Comparison of ENCODE assay signal across 11 cellular contexts in genomic region chrX:1464282-1465131, GRCh38. TPM values are rescaled to one million over a fixed set of nuclear protein-coding genes. Genes with fewer than 3 reads are reported as not detected.
A peak's percentile ranks its signal among the peaks of the same experiment; 100 is the strongest.
DNase-seq lines count a peak whose midpoint lies in the region; ATAC-seq, FAIRE-seq and TF ChIP-seq lines count a peak whose summit lies in the region.
"Had no signal": no experiment of that assay in that cellular context is flagged by ENCODE, and none has a peak within 500 bp of the region (broad histone marks: within the 10 kb centered on the region; RNA-seq: fewer than 3 reads in every experiment).

No MANE protein-coding gene starts in this region.

- H3K27ac Mint-ChIP-seq in activated CD8-positive, alpha-beta T cell treated with anti-CD3 and anti-CD28 coated beads, Interleukin-2, amount 10 ng/mL, durations not matched to agents 7 days and 5 days = peak overlapping the region; percentile 88

- POLR2A ChIA-PET in activated CD8-positive, alpha-beta T cell treated with anti-CD3 and anti-CD28 coated beads, Interleukin-2, amount 10 ng/mL, durations not matched to agents 7 days and 5 days (lab: Charles Lee) = no interaction called here

- no peaks in the 10 kb centered on the region for H3K9me3 Mint-ChIP-seq in activated CD8-positive, alpha-beta T cell treated with anti-CD3 and anti-CD28 coated beads, Interleukin-2, amount 10 ng/mL, durations not matched to agents 7 days and 5 days (ENCODE audit: insufficient read depth)

- H3K27ac ChIP-seq in heart left ventricle = peak overlapping the region in 6 of 12 donors; percentile 68 to 94 (median 78)
- H3K27ac ChIP-seq in esophagus muscularis mucosa (replicated peaks in 1 of 4) = no peak overlapping the region
- H3K27ac ChIP-seq in testis = no peak overlapping the region
- H3K27ac ChIP-seq in thyroid gland = no peak overlapping the region
- H3K27ac ChIP-seq: transverse colon had no signal

- peaks cover 69% of the 10 kb centered on the region for H3K4me1 Mint-ChIP-seq in activated CD8-positive, alpha-beta T cell treated with anti-CD3 and anti-CD28 coated beads, Interleukin-2, amount 10 ng/mL, durations not matched to agents 7 days and 5 days (ENCODE audit: low read depth)

- H3K4me3 ChIP-seq in heart left ventricle = no peak overlapping the region
- no peak overlapping the region for H3K4me3 ChIP-seq in esophagus muscularis mucosa
- H3K4me3 ChIP-seq in testis = no peak overlapping the region
- no peak overlapping the region for H3K4me3 ChIP-seq in thyroid gland (replicated peaks in 1 of 3)
- H3K4me3 ChIP-seq: transverse colon had no signal

- DNase-seq in heart left ventricle (peak in 3 of 5 donors; percentile 5 to 20 (median 17)), Right ventricle myocardium inferior (ENCODE audit: missing footprints) (no peak), esophagus muscularis mucosa (ENCODE audit: extremely low spot score) (peak; percentile 81), testis (peak; percentile 11), urothelium cell line (ENCODE audit: low spot score) (no peak), thyroid gland (no peak)
- peak; percentile 56 for DNase-seq in activated CD8-positive, alpha-beta T cell treated with anti-CD3 and anti-CD28 coated beads, Interleukin-2, amount 10 ng/mL, durations not matched to agents 7 days and 5 days
- DNase-seq: NCI-H526 treated with DMSO at 0.1 percent for 48 hours, transverse colon had no signal

- CTCF ChIA-PET in activated CD8-positive, alpha-beta T cell treated with anti-CD3 and anti-CD28 coated beads, Interleukin-2, amount 10 ng/mL, durations not matched to agents 7 days and 5 days (lab: Charles Lee) = no interaction called here

- 77 to 85% (median 81%) methylated on average over 21 to 24 of the region's 24 CpGs for WGBS in heart left ventricle, 4 donors
- WGBS in esophagus muscularis mucosa = 73% methylated on average over 18 of the region's 24 CpGs
- WGBS in testis, 2 donors = 50 to 72% methylated on average over 21 to 24 of the region's 24 CpGs
- WGBS in thyroid gland, 2 donors = 78 to 79% methylated on average over 22 to 24 of the region's 24 CpGs

- peak overlapping the region; percentile 62 for H3K4me3 Mint-ChIP-seq in activated CD8-positive, alpha-beta T cell treated with anti-CD3 and anti-CD28 coated beads, Interleukin-2, amount 10 ng/mL, durations not matched to agents 7 days and 5 days

- no peaks in the 10 kb centered on the region for H3K27me3 Mint-ChIP-seq in activated CD8-positive, alpha-beta T cell treated with anti-CD3 and anti-CD28 coated beads, Interleukin-2, amount 10 ng/mL, durations not matched to agents 7 days and 5 days (ENCODE audit: low read depth)

- no peak for TF ChIP-seq EP300 in esophagus muscularis mucosa (IDR thresholded peaks at IDR 0.05)

- peaks cover 53% of the 10 kb centered on the region for H3K36me3 Mint-ChIP-seq in activated CD8-positive, alpha-beta T cell treated with anti-CD3 and anti-CD28 coated beads, Interleukin-2, amount 10 ng/mL, durations not matched to agents 7 days and 5 days (ENCODE audit: low read depth)

- intact Hi-C loops in heart left ventricle (cut with DNase I) = loop anchor here in 2 of 10 donors (5.0 to 10.0 kb wide), 2 partner anchors 110 to 113 kb away; no protein-coding TSS in a partner anchor
- intact Hi-C loops in Right ventricle myocardium inferior (cut with DNase I) = no loop called here
- intact Hi-C loops in esophagus muscularis mucosa (cut with DNase I) = no loop called here
- intact Hi-C loops in testis (cut with DNase I; ENCODE audit: low total_unique reads) = no loop called here
- intact Hi-C loops in thyroid gland (cut with DNase I) = no loop called here

- TF ChIP-seq CTCF in heart left ventricle (IDR thresholded peaks at IDR 0.05) (no peak), esophagus muscularis mucosa (IDR thresholded peaks at IDR 0.05) (no peak), testis (IDR thresholded peaks at IDR 0.05) (no peak), thyroid gland (IDR thresholded peaks at IDR 0.05) (no peak)

- H3K27me3 ChIP-seq in heart left ventricle = peaks cover 0 to 15% (median 4%) of the 10 kb centered on the region in 9 donors
- peaks cover 0 to 62% (median 2%) of the 10 kb centered on the region in 4 donors for H3K27me3 ChIP-seq in esophagus muscularis mucosa
- no peaks in the 10 kb centered on the region for H3K27me3 ChIP-seq in testis
- peaks cover 4% of the 10 kb centered on the region for H3K27me3 ChIP-seq in thyroid gland

- H3K36me3 ChIP-seq in heart left ventricle (peaks cover 0 to 4% (median 0%) of the 10 kb centered on the region in 9 donors), esophagus muscularis mucosa (no peaks in the 10 kb centered on the region), testis (ENCODE audit: low read depth, missing control alignments) (no peaks in the 10 kb centered on the region), thyroid gland (no peaks in the 10 kb centered on the region)
- H3K36me3 ChIP-seq: transverse colon had no signal

- peaks cover 0 to 60% (median under 1%) of the 10 kb centered on the region in 12 donors for H3K4me1 ChIP-seq in heart left ventricle
- no peaks in the 10 kb centered on the region for H3K4me1 ChIP-seq in esophagus muscularis mucosa
- H3K4me1 ChIP-seq in testis = no peaks in the 10 kb centered on the region
- H3K4me1 ChIP-seq in thyroid gland = no peaks in the 10 kb centered on the region
- H3K4me1 ChIP-seq: transverse colon had no signal

- TF ChIP-seq POLR2A in heart left ventricle (IDR thresholded peaks at IDR 0.05) (no peak), esophagus muscularis mucosa (IDR thresholded peaks at IDR 0.05; ENCODE audit: low read depth) (no peak), testis (IDR thresholded peaks at IDR 0.05) (no peak), thyroid gland (IDR thresholded peaks at IDR 0.05) (no peak)

- FAIRE-seq in urothelium cell line (lab: Jason Lieb, UNC) = no peak

- ATAC-seq in heart left ventricle (no peak), Right ventricle myocardium inferior (no peak), GM21367 (IDR thresholded peaks at IDR 0.05; ENCODE audit: unreplicated experiment) (no peak)
- no peak for ATAC-seq in activated CD8-positive, alpha-beta T cell treated with anti-CD3 and anti-CD28 coated beads, Interleukin-2, amount 10 ng/mL, durations not matched to agents 7 days and 5 days
- ATAC-seq: SK-N-SH treated with all-trans-retinoic acid at 6 μM for 48 hours had no signal

- H3K9me3 ChIP-seq in heart left ventricle = no peaks in the 10 kb centered on the region
- no peaks in the 10 kb centered on the region for H3K9me3 ChIP-seq in esophagus muscularis mucosa
- H3K9me3 ChIP-seq in testis = no peaks in the 10 kb centered on the region
- H3K9me3 ChIP-seq in thyroid gland = no peaks in the 10 kb centered on the region
- H3K9me3 ChIP-seq: transverse colon had no signal

RNA-seq across cellular contexts. Expression of gene ASMTL, which starts 11.8 kb away (rescaled TPM):
- total RNA-seq in heart left ventricle (10 to 100 TPM; 25.3 to 44.6 (median 29.1) TPM), Right ventricle myocardium inferior (33.1 TPM), esophagus muscularis mucosa (10 to 100 TPM; 28.7 to 52.2 (median 32.8) TPM), testis (10 to 100 TPM; 31.0 to 41.2 TPM), thyroid gland (10 to 100 TPM; 29.7 to 56.1 (median 42.4) TPM)
- polyA plus RNA-seq in heart left ventricle (10 to 100 TPM; 20.2 to 42.3 TPM), testis (ENCODE audit: insufficient read depth, low read depth, low replicate concordance) (27.0 TPM)
- 10 to 100 TPM; 45.3 to 45.9 TPM for total RNA-seq in activated CD8-positive, alpha-beta T cell treated with anti-CD3 and anti-CD28 coated beads, Interleukin-2, amount 10 ng/mL, durations not matched to agents 7 days and 5 days

Comparison
In these comparisons a context has a peak if more than half of its experiments do, and no peak if none do; other contexts are left out.
1. DNase-seq: peak in heart left ventricle (3 of 5), activated CD8-positive, alpha-beta T cell treated with anti-CD3 and anti-CD28 coated beads, Interleukin-2, amount 10 ng/mL, durations not matched to agents 7 days and 5 days (single experiment), esophagus muscularis mucosa (single experiment) and testis (single experiment); none in Right ventricle myocardium inferior (single experiment), urothelium cell line (single experiment) and thyroid gland (0 of 2).